ENCODE assay signal across 29 cellular contexts in the genomic region with DNA sequence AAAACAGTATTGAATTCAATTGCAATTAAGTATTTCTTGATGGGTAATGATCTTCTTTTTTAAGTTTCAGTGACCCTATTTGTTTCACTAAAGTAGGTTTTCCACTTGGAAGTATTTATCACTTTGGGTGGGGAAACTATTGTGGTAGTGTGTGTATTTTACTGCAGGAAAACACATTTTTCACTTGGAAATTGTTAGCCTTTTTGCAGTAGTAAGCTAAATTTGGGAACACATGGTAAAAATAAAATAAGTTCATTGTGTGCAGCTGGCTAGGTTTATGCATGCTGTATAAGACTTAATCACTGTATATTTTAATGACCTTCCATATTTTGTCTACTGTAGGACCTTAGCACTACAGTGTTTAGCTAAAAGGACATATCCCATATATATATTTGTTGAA.
"Had no signal": no experiment of that assay in that cellular context is flagged by ENCODE, and none has a peak within 500 bp of the region (broad histone marks: within the 10 kb centered on the region; RNA-seq: fewer than 3 reads in every experiment).

No MANE protein-coding gene starts in this region.

- H3K36me3 ChIP-seq: ascending aorta, colonic mucosa, esophagus squamous epithelium, heart left ventricle had no signal

- ATAC-seq: activated CD4-positive, alpha-beta T cell treated with anti-CD3 and anti-CD28 coated beads for 36 hours; activated CD8-positive, alpha-beta memory T cell treated with anti-CD3 and anti-CD28 coated beads, Interleukin-2, amount 10 ng/mL, durations not matched to agents 7 days and 5 days; activated CD8-positive, alpha-beta T cell treated with anti-CD3 and anti-CD28 coated beads, Interleukin-2, amount 10 ng/mL, durations not matched to agents 7 days and 5 days; activated naive CD4-positive, alpha-beta T cell treated with anti-CD3 and anti-CD28 coated beads, Interleukin-2, amount 50 U/mL, for 72 hours had no signal

- H3K27ac ChIP-seq: ascending aorta, colonic mucosa, epithelial cell of prostate, esophagus squamous epithelium had no signal

- DNase-seq: activated CD4-positive, alpha-beta memory T cell treated with anti-CD3 and anti-CD28 coated beads for 36 hours; activated CD4-positive, alpha-beta T cell treated with anti-CD3 and anti-CD28 coated beads for 36 hours; activated CD4-positive, CD25-positive, alpha-beta regulatory T cell; activated CD4-positive, CD25-positive, alpha-beta regulatory T cell treated with anti-CD3 and anti-CD28 coated beads, Interleukin-2, amount 50 U/mL, for 72 hours; activated CD8-positive, alpha-beta memory T cell treated with anti-CD3 and anti-CD28 coated beads, Interleukin-2, amount 10 ng/mL, durations not matched to agents 7 days and 5 days; activated CD8-positive, alpha-beta memory T cell treated with anti-CD3 and anti-CD28 coated beads, Interleukin-2, amount 50 U/mL, for 4 hours; activated CD8-positive, alpha-beta T cell treated with anti-CD3 and anti-CD28 coated beads, Interleukin-2, amount 10 ng/mL, durations not matched to agents 7 days and 5 days; activated gamma-delta T cell; activated naive CD4-positive, alpha-beta T cell; activated naive CD4-positive, alpha-beta T cell treated with anti-CD3 and anti-CD28 coated beads, Interleukin-2, amount 10 ng/mL, durations not matched to agents 7 days and 5 days; activated naive CD8-positive, alpha-beta T cell treated with anti-CD3 and anti-CD28 coated beads, Interleukin-2, amount 10 ng/mL, durations not matched to agents 7 days and 5 days; activated T-cell treated with anti-CD3 and anti-CD28 coated beads, Interleukin-2, amount 50 U/mL, for 1 hour; activated T-cell treated with anti-CD3 and anti-CD28 coated beads, Interleukin-2, amount 50 U/mL, for 48 hours; caudate nucleus; colonic mucosa; effector CD8-positive, alpha-beta T cell; esophagus squamous epithelium; glutamatergic neuron; T-helper 2 cell had no signal

- H3K27me3 Mint-ChIP-seq: activated CD4-positive, alpha-beta T cell treated with anti-CD3 and anti-CD28 coated beads, Interleukin-2, amount 10 ng/mL, durations not matched to agents 24 days and 14 days had no signal

- H3K4me3 ChIP-seq: ascending aorta, colonic mucosa, esophagus squamous epithelium, heart left ventricle had no signal

- H3K27ac Mint-ChIP-seq: activated CD4-positive, alpha-beta memory T cell treated with anti-CD3 and anti-CD28 coated beads for 36 hours; activated CD4-positive, alpha-beta T cell treated with anti-CD3 and anti-CD28 coated beads for 36 hours; activated CD4-positive, alpha-beta T cell treated with anti-CD3 and anti-CD28 coated beads, Interleukin-2, amount 10 ng/mL, durations not matched to agents 24 days and 14 days; activated CD8-positive, alpha-beta memory T cell treated with anti-CD3 and anti-CD28 coated beads, Interleukin-2, amount 10 ng/mL, durations not matched to agents 7 days and 5 days; activated CD8-positive, alpha-beta T cell treated with anti-CD3 and anti-CD28 coated beads, Interleukin-2, amount 10 ng/mL, durations not matched to agents 7 days and 5 days; activated naive CD4-positive, alpha-beta T cell treated with anti-CD3 and anti-CD28 coated beads, Interleukin-2, amount 10 ng/mL, durations not matched to agents 7 days and 5 days; activated naive CD4-positive, alpha-beta T cell treated with anti-CD3 and anti-CD28 coated beads, Interleukin-2, amount 50 U/mL, for 72 hours; activated naive CD8-positive, alpha-beta T cell treated with anti-CD3 and anti-CD28 coated beads, Interleukin-2, amount 10 ng/mL, durations not matched to agents 7 days and 5 days; activated T-helper 1 cell treated with anti-CD3 and anti-CD28 coated beads, Interleukin-12 subunit alpha, Interleukin-12 subunit beta, Interleukin-2, Interleukin-4 antibody, amounts not matched to agents 30 ng/mL and 10 ng/mL and 1 ng/mL, durations not matched to agents 14 hours and 24 hours and 36 hours; brain had no signal

- FAIRE-seq: endometrium, endothelial cell of umbilical vein, frontal cortex had no signal

- H3K9me3 ChIP-seq: ascending aorta, colonic mucosa, esophagus squamous epithelium had no signal

- H3K4me3 Mint-ChIP-seq: activated CD4-positive, alpha-beta memory T cell treated with anti-CD3 and anti-CD28 coated beads for 36 hours; activated CD4-positive, alpha-beta T cell treated with anti-CD3 and anti-CD28 coated beads for 36 hours; activated CD4-positive, alpha-beta T cell treated with anti-CD3 and anti-CD28 coated beads, Interleukin-2, amount 10 ng/mL, durations not matched to agents 24 days and 14 days; activated CD8-positive, alpha-beta memory T cell treated with anti-CD3 and anti-CD28 coated beads, Interleukin-2, amount 10 ng/mL, durations not matched to agents 7 days and 5 days; activated CD8-positive, alpha-beta T cell treated with anti-CD3 and anti-CD28 coated beads, Interleukin-2, amount 10 ng/mL, durations not matched to agents 7 days and 5 days; activated naive CD4-positive, alpha-beta T cell treated with anti-CD3 and anti-CD28 coated beads, Interleukin-2, amount 10 ng/mL, durations not matched to agents 7 days and 5 days; activated naive CD8-positive, alpha-beta T cell treated with anti-CD3 and anti-CD28 coated beads, Interleukin-2, amount 10 ng/mL, durations not matched to agents 7 days and 5 days; activated T-helper 1 cell treated with anti-CD3 and anti-CD28 coated beads, Interleukin-12 subunit alpha, Interleukin-12 subunit beta, Interleukin-2, Interleukin-4 antibody, amounts not matched to agents 30 ng/mL and 10 ng/mL and 1 ng/mL, durations not matched to agents 14 hours and 24 hours and 36 hours; brain had no signal

- H3K27me3 ChIP-seq: ascending aorta, colonic mucosa, esophagus squamous epithelium, heart left ventricle had no signal

- H3K4me1 Mint-ChIP-seq: activated CD4-positive, alpha-beta T cell treated with anti-CD3 and anti-CD28 coated beads for 36 hours; activated CD4-positive, alpha-beta T cell treated with anti-CD3 and anti-CD28 coated beads, Interleukin-2, amount 10 ng/mL, durations not matched to agents 24 days and 14 days; activated naive CD4-positive, alpha-beta T cell treated with anti-CD3 and anti-CD28 coated beads, Interleukin-2, amount 10 ng/mL, durations not matched to agents 7 days and 5 days; activated naive CD8-positive, alpha-beta T cell treated with anti-CD3 and anti-CD28 coated beads, Interleukin-2, amount 10 ng/mL, durations not matched to agents 7 days and 5 days; brain had no signal

- H3K4me1 ChIP-seq: ascending aorta, colonic mucosa, esophagus squamous epithelium had no signal

- H3K9me3 Mint-ChIP-seq: activated CD4-positive, alpha-beta memory T cell treated with anti-CD3 and anti-CD28 coated beads for 36 hours; activated naive CD4-positive, alpha-beta T cell treated with anti-CD3 and anti-CD28 coated beads, Interleukin-2, amount 10 ng/mL, durations not matched to agents 7 days and 5 days; activated naive CD8-positive, alpha-beta T cell treated with anti-CD3 and anti-CD28 coated beads, Interleukin-2, amount 10 ng/mL, durations not matched to agents 7 days and 5 days; activated T-helper 1 cell treated with anti-CD3 and anti-CD28 coated beads, Interleukin-12 subunit alpha, Interleukin-12 subunit beta, Interleukin-2, Interleukin-4 antibody, amounts not matched to agents 30 ng/mL and 10 ng/mL and 1 ng/mL, durations not matched to agents 14 hours and 24 hours and 36 hours had no signal

- H3K36me3 Mint-ChIP-seq: activated CD4-positive, alpha-beta memory T cell treated with anti-CD3 and anti-CD28 coated beads for 36 hours; activated CD8-positive, alpha-beta memory T cell treated with anti-CD3 and anti-CD28 coated beads, Interleukin-2, amount 10 ng/mL, durations not matched to agents 7 days and 5 days; activated naive CD4-positive, alpha-beta T cell treated with anti-CD3 and anti-CD28 coated beads, Interleukin-2, amount 10 ng/mL, durations not matched to agents 7 days and 5 days; activated naive CD4-positive, alpha-beta T cell treated with anti-CD3 and anti-CD28 coated beads, Interleukin-2, amount 50 U/mL, for 72 hours; activated naive CD8-positive, alpha-beta T cell treated with anti-CD3 and anti-CD28 coated beads, Interleukin-2, amount 10 ng/mL, durations not matched to agents 7 days and 5 days; brain had no signal
